In genomic region chr17:31857920-31858646, GRCh38 we compare ENCODE assay signal across 8 cellular contexts. TPM values are rescaled to one million over a fixed set of nuclear protein-coding genes. Genes with fewer than 3 reads are reported as not detected.
DNase-seq lines count a peak whose midpoint lies in the region; ATAC-seq and TF ChIP-seq lines count a peak whose summit lies in the region.

No MANE protein-coding gene starts in this region.

- intact Hi-C loops in posterior vena cava (cut with DNase I), result loop anchor here in 1 of 2 donors (5.0 kb wide), 1 partner anchor 301 kb away; no protein-coding TSS in a partner anchor

- TF ChIP-seq CTCF in 22Rv1 (IDR thresholded peaks at IDR 0.05), result no peak

- H3K4me3 Mint-ChIP-seq in T-helper 1 cell treated with Interleukin-12 subunit alpha and Interleukin-12 subunit beta and Interleukin-4 antibody, amounts not matched to agents 30 μg/mL and 1 μg/mL, for 36 hours, result peak overlapping the region; percentile 81

- H3K27me3 Mint-ChIP-seq in T-helper 1 cell treated with Interleukin-12 subunit alpha and Interleukin-12 subunit beta and Interleukin-4 antibody, amounts not matched to agents 30 μg/mL and 1 μg/mL, for 36 hours (ENCODE audit: low read depth), result no peaks in the 10 kb centered on the region

- peak overlapping the region; percentile 34 for H3K27ac Mint-ChIP-seq in T-helper 1 cell treated with Interleukin-12 subunit alpha and Interleukin-12 subunit beta and Interleukin-4 antibody, amounts not matched to agents 30 μg/mL and 1 μg/mL, for 36 hours

- ATAC-seq in GM21423 (IDR thresholded peaks at IDR 0.05; ENCODE audit: unreplicated experiment) (peak; percentile 8), GM18502 (IDR thresholded peaks at IDR 0.05; ENCODE audit: poor library complexity, unreplicated experiment) (no peak)

- H3K36me3 Mint-ChIP-seq in T-helper 1 cell treated with Interleukin-12 subunit alpha and Interleukin-12 subunit beta and Interleukin-4 antibody, amounts not matched to agents 30 μg/mL and 1 μg/mL, for 36 hours (ENCODE audit: low read depth), result peaks cover 3% of the 10 kb centered on the region

- H3K9me3 Mint-ChIP-seq in T-helper 1 cell treated with Interleukin-12 subunit alpha and Interleukin-12 subunit beta and Interleukin-4 antibody, amounts not matched to agents 30 μg/mL and 1 μg/mL, for 36 hours, result no peaks in the 10 kb centered on the region

- H3K27ac ChIP-seq in 22Rv1, result peak overlapping the region; percentile 88

- peaks cover 17% of the 10 kb centered on the region for H3K4me1 Mint-ChIP-seq in T-helper 1 cell treated with Interleukin-12 subunit alpha and Interleukin-12 subunit beta and Interleukin-4 antibody, amounts not matched to agents 30 μg/mL and 1 μg/mL, for 36 hours (ENCODE audit: low read depth)

- DNase-seq in foreskin melanocyte (peak; percentile 3), posterior vena cava (ENCODE audit: low spot score) (peak; percentile 22), iPS-NIHi11 (ENCODE audit: low spot score) (no peak), DMS153 treated with DMSO at 0.1 percent for 48 hours (lab: John Stamatoyannopoulos, UW; ENCODE audit: unreplicated experiment) (no peak)

RNA-seq across cellular contexts. Expression of gene COPRS, which starts 1.0 kb away (rescaled TPM):
- total RNA-seq in posterior vena cava, result 10 to 100 TPM; 41.0 to 54.8 TPM

RNA-seq across cellular contexts. Expression of gene UTP6, which starts 43.4 kb away (rescaled TPM):
- 10 to 100 TPM; 41.0 to 51.4 TPM for total RNA-seq in posterior vena cava

Comparison
In these comparisons a context has a peak if more than half of its experiments do, and no peak if none do; other contexts are left out.
1. DNase-seq: peak in foreskin melanocyte (single experiment) and posterior vena cava (single experiment); none in iPS-NIHi11 (single experiment) and DMS153 treated with DMSO at 0.1 percent for 48 hours (single experiment).